In the genomic region with DNA sequence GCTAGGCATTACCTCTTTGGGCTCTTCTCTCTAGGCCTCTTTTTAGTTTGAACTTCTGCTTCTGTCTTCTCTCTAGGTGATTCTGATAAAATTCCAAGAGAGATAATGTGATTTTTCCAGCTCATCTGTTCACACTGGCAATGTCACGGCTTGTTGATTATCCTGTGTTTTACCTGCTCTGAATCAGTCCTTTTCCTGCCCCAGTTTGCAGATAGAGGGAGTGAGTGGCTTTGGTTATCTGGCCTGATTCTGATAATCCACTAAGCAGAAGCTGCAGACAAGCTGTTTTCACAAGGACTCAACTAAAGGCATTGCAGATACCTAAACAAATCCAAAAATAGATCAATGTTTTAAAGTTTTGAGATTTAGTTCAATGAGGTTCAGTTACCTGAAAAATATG, we compare ENCODE assay signal across 1 cellular context.
TF ChIP-seq lines count a peak whose summit lies in the region.

No MANE protein-coding gene starts in this region.

TF ChIP-seq in GM23338, 12 proteins besides CTCF, POLR2A, EP300 and RAD21 (continued from another document):
- TF ChIP-seq, protein P1, sequence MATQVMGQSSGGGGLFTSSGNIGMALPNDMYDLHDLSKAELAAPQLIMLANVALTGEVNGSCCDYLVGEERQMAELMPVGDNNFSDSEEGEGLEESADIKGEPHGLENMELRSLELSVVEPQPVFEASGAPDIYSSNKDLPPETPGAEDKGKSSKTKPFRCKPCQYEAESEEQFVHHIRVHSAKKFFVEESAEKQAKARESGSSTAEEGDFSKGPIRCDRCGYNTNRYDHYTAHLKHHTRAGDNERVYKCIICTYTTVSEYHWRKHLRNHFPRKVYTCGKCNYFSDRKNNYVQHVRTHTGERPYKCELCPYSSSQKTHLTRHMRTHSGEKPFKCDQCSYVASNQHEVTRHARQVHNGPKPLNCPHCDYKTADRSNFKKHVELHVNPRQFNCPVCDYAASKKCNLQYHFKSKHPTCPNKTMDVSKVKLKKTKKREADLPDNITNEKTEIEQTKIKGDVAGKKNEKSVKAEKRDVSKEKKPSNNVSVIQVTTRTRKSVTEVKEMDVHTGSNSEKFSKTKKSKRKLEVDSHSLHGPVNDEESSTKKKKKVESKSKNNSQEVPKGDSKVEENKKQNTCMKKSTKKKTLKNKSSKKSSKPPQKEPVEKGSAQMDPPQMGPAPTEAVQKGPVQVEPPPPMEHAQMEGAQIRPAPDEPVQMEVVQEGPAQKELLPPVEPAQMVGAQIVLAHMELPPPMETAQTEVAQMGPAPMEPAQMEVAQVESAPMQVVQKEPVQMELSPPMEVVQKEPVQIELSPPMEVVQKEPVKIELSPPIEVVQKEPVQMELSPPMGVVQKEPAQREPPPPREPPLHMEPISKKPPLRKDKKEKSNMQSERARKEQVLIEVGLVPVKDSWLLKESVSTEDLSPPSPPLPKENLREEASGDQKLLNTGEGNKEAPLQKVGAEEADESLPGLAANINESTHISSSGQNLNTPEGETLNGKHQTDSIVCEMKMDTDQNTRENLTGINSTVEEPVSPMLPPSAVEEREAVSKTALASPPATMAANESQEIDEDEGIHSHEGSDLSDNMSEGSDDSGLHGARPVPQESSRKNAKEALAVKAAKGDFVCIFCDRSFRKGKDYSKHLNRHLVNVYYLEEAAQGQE (IDR thresholded peaks at IDR 0.05; ENCODE audit: unreplicated experiment) = no peak
- TF ChIP-seq ZNF114 (CRISPR knock-in tag; IDR thresholded peaks at IDR 0.05) (no peak), ZNF331 (CRISPR knock-in tag; IDR thresholded peaks at IDR 0.05; ENCODE audit: low read depth) (no peak), EZH2phosphoT487 (IDR thresholded peaks at IDR 0.05; ENCODE audit: unreplicated experiment) (no peak), POLR2AphosphoS5 (IDR thresholded peaks at IDR 0.05; ENCODE audit: low read depth) (no peak), NANOG (IDR thresholded peaks at IDR 0.05; ENCODE audit: borderline replicate concordance) (no peak)
